In genomic region chr11:110345756-110346155, GRCh38 we compare ENCODE assay signal across 2 cellular contexts.
A peak's percentile ranks its signal among the peaks of the same experiment; 100 is the strongest.
TF ChIP-seq lines count a peak whose summit lies in the region.

No MANE protein-coding gene starts in this region.

TF ChIP-seq in liver, 16 proteins besides CTCF, POLR2A, EP300 and RAD21 (continued from another document):
- TF ChIP-seq, protein P1, sequence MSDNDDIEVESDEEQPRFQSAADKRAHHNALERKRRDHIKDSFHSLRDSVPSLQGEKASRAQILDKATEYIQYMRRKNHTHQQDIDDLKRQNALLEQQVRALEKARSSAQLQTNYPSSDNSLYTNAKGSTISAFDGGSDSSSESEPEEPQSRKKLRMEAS (IDR thresholded peaks at IDR 0.05) = peak; percentile 91
- no peak for TF ChIP-seq HNF4G (IDR thresholded peaks at IDR 0.05)
- TF ChIP-seq FOXA1 (IDR thresholded peaks at IDR 0.05) = no peak
- peak; percentile 50 for TF ChIP-seq SP1 (IDR thresholded peaks at IDR 0.05)
- TF ChIP-seq EGR1 (IDR thresholded peaks at IDR 0.05; ENCODE audit: low read depth in 2 of 2) = peak in 1 of 2 donors; percentile 71
- no peak for TF ChIP-seq NR2F2 (IDR thresholded peaks at IDR 0.05)
- peak; percentile 55 for TF ChIP-seq YY1 (IDR thresholded peaks at IDR 0.05)
- peak; percentile 65 to 79 for TF ChIP-seq RXRA (IDR thresholded peaks at IDR 0.05)
- peak; percentile 67 to 80 for TF ChIP-seq JUND (IDR thresholded peaks at IDR 0.05)
- TF ChIP-seq FOXA2 (IDR thresholded peaks at IDR 0.05) = peak; percentile 23
- TF ChIP-seq, protein P2, sequence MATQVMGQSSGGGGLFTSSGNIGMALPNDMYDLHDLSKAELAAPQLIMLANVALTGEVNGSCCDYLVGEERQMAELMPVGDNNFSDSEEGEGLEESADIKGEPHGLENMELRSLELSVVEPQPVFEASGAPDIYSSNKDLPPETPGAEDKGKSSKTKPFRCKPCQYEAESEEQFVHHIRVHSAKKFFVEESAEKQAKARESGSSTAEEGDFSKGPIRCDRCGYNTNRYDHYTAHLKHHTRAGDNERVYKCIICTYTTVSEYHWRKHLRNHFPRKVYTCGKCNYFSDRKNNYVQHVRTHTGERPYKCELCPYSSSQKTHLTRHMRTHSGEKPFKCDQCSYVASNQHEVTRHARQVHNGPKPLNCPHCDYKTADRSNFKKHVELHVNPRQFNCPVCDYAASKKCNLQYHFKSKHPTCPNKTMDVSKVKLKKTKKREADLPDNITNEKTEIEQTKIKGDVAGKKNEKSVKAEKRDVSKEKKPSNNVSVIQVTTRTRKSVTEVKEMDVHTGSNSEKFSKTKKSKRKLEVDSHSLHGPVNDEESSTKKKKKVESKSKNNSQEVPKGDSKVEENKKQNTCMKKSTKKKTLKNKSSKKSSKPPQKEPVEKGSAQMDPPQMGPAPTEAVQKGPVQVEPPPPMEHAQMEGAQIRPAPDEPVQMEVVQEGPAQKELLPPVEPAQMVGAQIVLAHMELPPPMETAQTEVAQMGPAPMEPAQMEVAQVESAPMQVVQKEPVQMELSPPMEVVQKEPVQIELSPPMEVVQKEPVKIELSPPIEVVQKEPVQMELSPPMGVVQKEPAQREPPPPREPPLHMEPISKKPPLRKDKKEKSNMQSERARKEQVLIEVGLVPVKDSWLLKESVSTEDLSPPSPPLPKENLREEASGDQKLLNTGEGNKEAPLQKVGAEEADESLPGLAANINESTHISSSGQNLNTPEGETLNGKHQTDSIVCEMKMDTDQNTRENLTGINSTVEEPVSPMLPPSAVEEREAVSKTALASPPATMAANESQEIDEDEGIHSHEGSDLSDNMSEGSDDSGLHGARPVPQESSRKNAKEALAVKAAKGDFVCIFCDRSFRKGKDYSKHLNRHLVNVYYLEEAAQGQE (IDR thresholded peaks at IDR 0.05) = peak; percentile 24

TF ChIP-seq in SK-N-SH, 30 proteins besides CTCF, POLR2A, EP300 and RAD21 (continued from another document):
- no peak for TF ChIP-seq ZBTB33 (IDR thresholded peaks at IDR 0.05; ENCODE audit: borderline replicate concordance, low read depth)
- TF ChIP-seq, protein P3, sequence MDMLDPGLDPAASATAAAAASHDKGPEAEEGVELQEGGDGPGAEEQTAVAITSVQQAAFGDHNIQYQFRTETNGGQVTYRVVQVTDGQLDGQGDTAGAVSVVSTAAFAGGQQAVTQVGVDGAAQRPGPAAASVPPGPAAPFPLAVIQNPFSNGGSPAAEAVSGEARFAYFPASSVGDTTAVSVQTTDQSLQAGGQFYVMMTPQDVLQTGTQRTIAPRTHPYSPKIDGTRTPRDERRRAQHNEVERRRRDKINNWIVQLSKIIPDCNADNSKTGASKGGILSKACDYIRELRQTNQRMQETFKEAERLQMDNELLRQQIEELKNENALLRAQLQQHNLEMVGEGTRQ (IDR thresholded peaks at IDR 0.05; ENCODE audit: borderline replicate concordance, low read depth, low read length) = no peak
- no peak for TF ChIP-seq SMC3 (IDR thresholded peaks at IDR 0.05; ENCODE audit: low read depth, low read length)
- TF ChIP-seq, protein P4, sequence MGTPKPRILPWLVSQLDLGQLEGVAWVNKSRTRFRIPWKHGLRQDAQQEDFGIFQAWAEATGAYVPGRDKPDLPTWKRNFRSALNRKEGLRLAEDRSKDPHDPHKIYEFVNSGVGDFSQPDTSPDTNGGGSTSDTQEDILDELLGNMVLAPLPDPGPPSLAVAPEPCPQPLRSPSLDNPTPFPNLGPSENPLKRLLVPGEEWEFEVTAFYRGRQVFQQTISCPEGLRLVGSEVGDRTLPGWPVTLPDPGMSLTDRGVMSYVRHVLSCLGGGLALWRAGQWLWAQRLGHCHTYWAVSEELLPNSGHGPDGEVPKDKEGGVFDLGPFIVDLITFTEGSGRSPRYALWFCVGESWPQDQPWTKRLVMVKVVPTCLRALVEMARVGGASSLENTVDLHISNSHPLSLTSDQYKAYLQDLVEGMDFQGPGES (IDR thresholded peaks at IDR 0.05; ENCODE audit: low read depth, low read length) = no peak
